28 cellular contexts compared by ENCODE assay signal in genomic region chr20:14800743-14801425, GRCh38.
"Had no signal": no experiment of that assay in that cellular context is flagged by ENCODE, and none has a peak within 500 bp of the region (broad histone marks: within the 10 kb centered on the region; RNA-seq: fewer than 3 reads in every experiment).

No MANE protein-coding gene starts in this region.

- H3K4me3 Mint-ChIP-seq: immature natural killer cell; naive thymus-derived CD8-positive, alpha-beta T cell; nephron; neural crest cell; stimulated activated memory B cell treated with anti-CD40 and anti-IgM and Interleukin-4, amounts not matched to agents 10 μg/mL and 1 μg/mL and 100 μg/mL, for 72 hours; stimulated activated naive CD8-positive, alpha-beta T cell treated with anti-CD3 and anti-CD28 coated beads, Interleukin-15, amount 100 ng/mL, for 72 hours; type B pancreatic cell had no signal

- DNase-seq: hypothalamus; immature natural killer cell; kidney; left colon; left lung; lower lobe of right lung; mammary epithelial cell; mesenchymal stem cell; naive thymus-derived CD8-positive, alpha-beta T cell; nucleus accumbens; pancreas; psoas muscle; right lobe of liver; stimulated activated CD4-positive, alpha-beta T cell treated with anti-CD3 and anti-CD28 coated beads, Interleukin-1b, Interleukin-23, amount 100 ng/mL, for 48 hours; stimulated activated CD4-positive, alpha-beta T cell treated with anti-CD3 and anti-CD28 coated beads, Interleukin-2, amount 100 ng/mL, for 48 hours; stimulated activated CD4-positive, alpha-beta T cell treated with anti-CD3 and anti-CD28 coated beads, Interleukin-4, amount 100 ng/mL, for 4 hours; stimulated activated CD8-positive, alpha-beta memory T cell treated with anti-CD3 and anti-CD28 coated beads, Interleukin-4, amount 100 ng/mL, for 48 hours; stimulated activated naive CD4-positive, alpha-beta T cell treated with Interleukin-2 at 50 U/mL for 16 hours; stimulated activated naive CD8-positive, alpha-beta T cell treated with anti-CD3 and anti-CD28 coated beads, Interleukin-15, amount 100 ng/mL, for 72 hours; substantia nigra; uterus had no signal

- H3K4me1 Mint-ChIP-seq: immature natural killer cell; naive thymus-derived CD8-positive, alpha-beta T cell; nephron; stimulated activated memory B cell treated with anti-CD40 and anti-IgM and Interleukin-4, amounts not matched to agents 10 μg/mL and 1 μg/mL and 100 μg/mL, for 72 hours; stimulated activated naive CD8-positive, alpha-beta T cell treated with anti-CD3 and anti-CD28 coated beads, Interleukin-15, amount 100 ng/mL, for 72 hours had no signal

- H3K36me3 ChIP-seq: left lung, lower lobe of right lung, pancreas, right atrium auricular region, right lobe of liver, tibial nerve, uterus had no signal

- H3K27me3 ChIP-seq: left lung, pancreas, right atrium auricular region, right lobe of liver, tibial nerve, uterus had no signal

- H3K4me3 ChIP-seq: left lung, lower lobe of right lung, pancreas, psoas muscle, right atrium auricular region, right lobe of liver, smooth muscle cell, tibial nerve, uterus had no signal

- ATAC-seq: left colon; left lung; lower lobe of right lung; naive thymus-derived CD8-positive, alpha-beta T cell; pancreas; psoas muscle; stimulated activated memory B cell treated with anti-CD40 and anti-IgM and Interleukin-4, amounts not matched to agents 10 μg/mL and 1 μg/mL and 100 μg/mL, for 72 hours; stimulated activated naive CD8-positive, alpha-beta T cell treated with anti-CD3 and anti-CD28 coated beads, Interleukin-15, amount 100 ng/mL, for 72 hours had no signal

- H3K9me3 ChIP-seq: lower lobe of right lung, pancreas, psoas muscle, right atrium auricular region, right lobe of liver, tibial nerve, uterus had no signal

- H3K36me3 Mint-ChIP-seq: immature natural killer cell; naive thymus-derived CD8-positive, alpha-beta T cell; stimulated activated memory B cell treated with anti-CD40 and anti-IgM and Interleukin-4, amounts not matched to agents 10 μg/mL and 1 μg/mL and 100 μg/mL, for 72 hours; type B pancreatic cell had no signal

- H3K4me1 ChIP-seq: left lung, lower lobe of right lung, pancreas, psoas muscle, right atrium auricular region, right lobe of liver, tibial nerve, uterus had no signal

- H3K27ac Mint-ChIP-seq: immature natural killer cell; naive thymus-derived CD8-positive, alpha-beta T cell; nephron; stimulated activated memory B cell treated with anti-CD40 and anti-IgM and Interleukin-4, amounts not matched to agents 10 μg/mL and 1 μg/mL and 100 μg/mL, for 72 hours; stimulated activated naive CD8-positive, alpha-beta T cell treated with anti-CD3 and anti-CD28 coated beads, Interleukin-15, amount 100 ng/mL, for 72 hours; type B pancreatic cell had no signal

- FAIRE-seq: kidney, pancreas had no signal

- H3K27me3 Mint-ChIP-seq: stimulated activated naive CD8-positive, alpha-beta T cell treated with anti-CD3 and anti-CD28 coated beads, Interleukin-15, amount 100 ng/mL, for 72 hours; type B pancreatic cell had no signal
